12 cellular contexts compared by ENCODE assay signal in the genomic region with DNA sequence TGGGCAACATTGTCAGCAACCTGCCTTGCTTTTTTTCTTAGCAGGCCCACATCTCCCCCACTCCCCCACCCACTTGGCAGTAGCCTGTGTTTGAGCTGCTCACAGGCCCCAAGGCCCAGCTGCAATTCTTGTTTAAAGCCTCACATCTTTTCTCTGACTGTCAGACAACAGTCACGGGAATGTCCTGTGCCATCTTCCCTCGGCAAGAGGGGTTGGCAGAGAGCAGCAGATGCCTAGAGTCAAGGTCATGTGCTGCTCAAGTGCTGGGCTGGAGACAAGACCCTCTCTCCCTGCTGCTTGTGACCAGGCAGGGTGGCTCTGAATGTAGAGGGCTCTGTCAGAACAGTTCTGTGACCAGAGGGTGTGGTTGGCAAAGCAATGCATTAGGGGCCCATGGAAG. TPM values are rescaled to one million over a fixed set of nuclear protein-coding genes. Genes with fewer than 3 reads are reported as not detected.
A peak's percentile ranks its signal among the peaks of the same experiment; 100 is the strongest.
DNase-seq lines count a peak whose midpoint lies in the region; ATAC-seq and TF ChIP-seq lines count a peak whose summit lies in the region.
"Had no signal": no experiment of that assay in that cellular context is flagged by ENCODE, and none has a peak within 500 bp of the region (broad histone marks: within the 10 kb centered on the region; RNA-seq: fewer than 3 reads in every experiment).

No MANE protein-coding gene starts in this region.

- H3K36me3 Mint-ChIP-seq in stimulated activated naive CD8-positive, alpha-beta T cell treated with anti-CD3 and anti-CD28 coated beads, Interleukin-15, Interleukin-2, amounts not matched to agents 100 ng/mL and 50 ng/mL, for 24 hours (ENCODE audit: low read depth) = peaks cover 66% of the 10 kb centered on the region
- H3K36me3 Mint-ChIP-seq in activated naive CD8-positive, alpha-beta T cell treated with anti-CD3 and anti-CD28 coated beads, Interleukin-2, amount 10 ng/mL, durations not matched to agents 7 days and 5 days = peaks cover 35% of the 10 kb centered on the region
- peaks cover 18% of the 10 kb centered on the region for H3K36me3 Mint-ChIP-seq in mesothelial cell of epicardium
- H3K36me3 Mint-ChIP-seq in chondrocyte (ENCODE audit: low read depth) = peaks cover 25% of the 10 kb centered on the region

- no peaks in the 10 kb centered on the region for H3K9me2 ChIP-seq in hepatocyte (replicated peaks; ENCODE audit: insufficient read depth)

- H3K4me2 ChIP-seq in hepatocyte = no peak overlapping the region

- CTCF ChIA-PET in HEK293T (lab: Yijun Ruan, JAX) = no interaction called here

- no peak overlapping the region for H2AFZ ChIP-seq in hepatocyte

- H3K4me1 ChIP-seq in hepatocyte (ENCODE audit: insufficient read depth) = peaks cover 7% of the 10 kb centered on the region

- H3K79me2 ChIP-seq in hepatocyte = peaks cover 10% of the 10 kb centered on the region

- no peaks in the 10 kb centered on the region for H3K9me3 ChIP-seq in hepatocyte (ENCODE audit: low read depth)
- H3K9me3 ChIP-seq: transverse colon had no signal

- H3K4me3 Mint-ChIP-seq in stimulated activated naive CD8-positive, alpha-beta T cell treated with anti-CD3 and anti-CD28 coated beads, Interleukin-15, Interleukin-2, amounts not matched to agents 100 ng/mL and 50 ng/mL, for 24 hours = no peak overlapping the region
- H3K4me3 Mint-ChIP-seq in activated naive CD8-positive, alpha-beta T cell treated with anti-CD3 and anti-CD28 coated beads, Interleukin-2, amount 10 ng/mL, durations not matched to agents 7 days and 5 days = no peak overlapping the region
- H3K4me3 Mint-ChIP-seq in mesothelial cell of epicardium = no peak overlapping the region
- no peak overlapping the region for H3K4me3 Mint-ChIP-seq in chondrocyte (ENCODE audit: unreplicated experiment)

- no peaks in the 10 kb centered on the region for H4K20me1 ChIP-seq in hepatocyte (ENCODE audit: insufficient read depth, poor library complexity, severe bottlenecking)

- H3K9me3 Mint-ChIP-seq in stimulated activated naive CD8-positive, alpha-beta T cell treated with anti-CD3 and anti-CD28 coated beads, Interleukin-15, Interleukin-2, amounts not matched to agents 100 ng/mL and 50 ng/mL, for 24 hours = no peaks in the 10 kb centered on the region
- no peaks in the 10 kb centered on the region for H3K9me3 Mint-ChIP-seq in activated naive CD8-positive, alpha-beta T cell treated with anti-CD3 and anti-CD28 coated beads, Interleukin-2, amount 10 ng/mL, durations not matched to agents 7 days and 5 days
- H3K9me3 Mint-ChIP-seq in mesothelial cell of epicardium = no peaks in the 10 kb centered on the region
- no peaks in the 10 kb centered on the region for H3K9me3 Mint-ChIP-seq in chondrocyte (ENCODE audit: low read depth)

- DNase-seq in stimulated activated naive CD8-positive, alpha-beta T cell treated with anti-CD3 and anti-CD28 coated beads, Interleukin-15, Interleukin-2, amounts not matched to agents 100 U/mL and 50 U/mL, for 24 hours = no peak
- DNase-seq in activated naive CD8-positive, alpha-beta T cell treated with anti-CD3 and anti-CD28 coated beads, Interleukin-2, amount 10 ng/mL, durations not matched to agents 7 days and 5 days = no peak
- DNase-seq in mesothelial cell of epicardium (ENCODE audit: low spot score in 2 of 2, unreplicated experiment in 2 of 2) (no peak), HEK293T (ENCODE audit: extremely low spot score) (no peak), chondrocyte (ENCODE audit: low spot score) (no peak), hepatocyte (ENCODE audit: low spot score) (no peak)
- DNase-seq: NCI-H1417, transverse colon had no signal

- no peak for ATAC-seq in stimulated activated naive CD8-positive, alpha-beta T cell treated with anti-CD3 and anti-CD28 coated beads, Interleukin-15, Interleukin-2, amounts not matched to agents 100 U/mL and 50 U/mL, for 24 hours
- ATAC-seq in activated naive CD8-positive, alpha-beta T cell treated with anti-CD3 and anti-CD28 coated beads, Interleukin-2, amount 10 ng/mL, durations not matched to agents 7 days and 5 days (ENCODE audit: low read depth) = no peak
- ATAC-seq in GM19328 (IDR thresholded peaks at IDR 0.05; ENCODE audit: unreplicated experiment) = no peak

- no peak overlapping the region for H3K4me3 ChIP-seq in hepatocyte
- H3K4me3 ChIP-seq: coronary artery, SK-N-MC, transverse colon had no signal

- TF ChIP-seq CTCF in mesothelial cell of epicardium (IDR thresholded peaks at IDR 0.05; ENCODE audit: unreplicated experiment) (no peak), chondrocyte (IDR thresholded peaks at IDR 0.05) (no peak), hepatocyte (IDR thresholded peaks at IDR 0.05; ENCODE audit: poor library complexity) (no peak)

- WGBS in hepatocyte (ENCODE audit: low lambda C conversion rate, missing lambda C conversion rate) = 82% methylated on average over 2 of the region's 2 CpGs

- peak overlapping the region; percentile 94 for H3K27ac Mint-ChIP-seq in stimulated activated naive CD8-positive, alpha-beta T cell treated with anti-CD3 and anti-CD28 coated beads, Interleukin-15, Interleukin-2, amounts not matched to agents 100 ng/mL and 50 ng/mL, for 24 hours
- H3K27ac Mint-ChIP-seq in activated naive CD8-positive, alpha-beta T cell treated with anti-CD3 and anti-CD28 coated beads, Interleukin-2, amount 10 ng/mL, durations not matched to agents 7 days and 5 days = peak overlapping the region; percentile 54
- H3K27ac Mint-ChIP-seq in mesothelial cell of epicardium = peak overlapping the region; percentile 86
- H3K27ac Mint-ChIP-seq in chondrocyte (ENCODE audit: unreplicated experiment) = no peak overlapping the region

- H3K27ac ChIP-seq in hepatocyte = no peak overlapping the region
- H3K27ac ChIP-seq: SK-N-MC had no signal

- POLR2A ChIA-PET in activated naive CD8-positive, alpha-beta T cell treated with anti-CD3 and anti-CD28 coated beads, Interleukin-2, amount 10 ng/mL, durations not matched to agents 7 days and 5 days (lab: Charles Lee) = interaction anchor here (0.6 kb wide), 1 partner anchor 46 kb away, joined by 5 read pairs; no protein-coding TSS in a partner anchor
- POLR2A ChIA-PET in HEK293T (lab: Yijun Ruan, JAX) = no interaction called here

- H3K27me3 ChIP-seq in hepatocyte = no peaks in the 10 kb centered on the region
- H3K27me3 ChIP-seq: transverse colon had no signal

- peaks cover 87% of the 10 kb centered on the region for H3K4me1 Mint-ChIP-seq in stimulated activated naive CD8-positive, alpha-beta T cell treated with anti-CD3 and anti-CD28 coated beads, Interleukin-15, Interleukin-2, amounts not matched to agents 100 ng/mL and 50 ng/mL, for 24 hours (ENCODE audit: low read depth)
- peaks cover 49% of the 10 kb centered on the region for H3K4me1 Mint-ChIP-seq in activated naive CD8-positive, alpha-beta T cell treated with anti-CD3 and anti-CD28 coated beads, Interleukin-2, amount 10 ng/mL, durations not matched to agents 7 days and 5 days
- H3K4me1 Mint-ChIP-seq in mesothelial cell of epicardium (peaks cover 26% of the 10 kb centered on the region), chondrocyte (ENCODE audit: low read depth) (no peaks in the 10 kb centered on the region)

- H3K36me3 ChIP-seq in hepatocyte (replicated peaks; ENCODE audit: insufficient read depth, low read depth) = no peaks in the 10 kb centered on the region

- no peaks in the 10 kb centered on the region for H3K27me3 Mint-ChIP-seq in stimulated activated naive CD8-positive, alpha-beta T cell treated with anti-CD3 and anti-CD28 coated beads, Interleukin-15, Interleukin-2, amounts not matched to agents 100 ng/mL and 50 ng/mL, for 24 hours
- no peaks in the 10 kb centered on the region for H3K27me3 Mint-ChIP-seq in activated naive CD8-positive, alpha-beta T cell treated with anti-CD3 and anti-CD28 coated beads, Interleukin-2, amount 10 ng/mL, durations not matched to agents 7 days and 5 days
- no peaks in the 10 kb centered on the region for H3K27me3 Mint-ChIP-seq in mesothelial cell of epicardium (ENCODE audit: low read depth)
- no peaks in the 10 kb centered on the region for H3K27me3 Mint-ChIP-seq in chondrocyte (ENCODE audit: low read depth)

TF ChIP-seq in HEK293T, 16 proteins besides CTCF, POLR2A, EP300 and RAD21:
- TF ChIP-seq ZNF384 (IDR thresholded peaks at IDR 0.05) = no peak
- no peak for TF ChIP-seq SUZ12 (IDR thresholded peaks at IDR 0.05)
- no peak for TF ChIP-seq CTBP1 (IDR thresholded peaks at IDR 0.05; ENCODE audit: borderline replicate concordance)
- TF ChIP-seq ELF4 (IDR thresholded peaks at IDR 0.05) = no peak
- no peak for TF ChIP-seq SP1 (IDR thresholded peaks at IDR 0.05)
- TF ChIP-seq FOXM1 (IDR thresholded peaks at IDR 0.05; ENCODE audit: borderline replicate concordance) = no peak
- no peak for TF ChIP-seq FOXK2 (IDR thresholded peaks at IDR 0.05)
- no peak for TF ChIP-seq LEF1 (IDR thresholded peaks at IDR 0.05; ENCODE audit: borderline replicate concordance)
- no peak for TF ChIP-seq HDGF (IDR thresholded peaks at IDR 0.05; ENCODE audit: borderline replicate concordance)
- TF ChIP-seq L3MBTL2 (conservative IDR thresholded peaks at IDR 0.05) = no peak

RNA-seq across cellular contexts. Expression of a gene that starts 47.4 kb away (rescaled TPM):
- 10 to 100 TPM; 29.5 to 29.9 TPM for total RNA-seq in activated naive CD8-positive, alpha-beta T cell treated with anti-CD3 and anti-CD28 coated beads, Interleukin-2, amount 10 ng/mL, durations not matched to agents 7 days and 5 days
- total RNA-seq in mesothelial cell of epicardium (19.1 to 19.6 TPM (median 19.5 TPM) in 3 replicates), chondrocyte (12.6 to 16.1 TPM (median 15.2 TPM) in 3 replicates), hepatocyte (8.0 and 9.9 TPM in 2 replicates)
- 14.7 and 22.0 TPM in 2 replicates for polyA plus RNA-seq in hepatocyte

RNA-seq across cellular contexts. Expression of a gene that starts 52.9 kb away (rescaled TPM):
- total RNA-seq in activated naive CD8-positive, alpha-beta T cell treated with anti-CD3 and anti-CD28 coated beads, Interleukin-2, amount 10 ng/mL, durations not matched to agents 7 days and 5 days = 100 to 1,000 TPM; 108 to 114 TPM
- total RNA-seq in mesothelial cell of epicardium (137 to 141 TPM (median 138 TPM) in 3 replicates), chondrocyte (91.2 to 107 TPM (median 95.7 TPM) in 3 replicates), hepatocyte (90.3 and 112 TPM in 2 replicates)
- polyA plus RNA-seq in hepatocyte = 97.2 and 98.8 TPM in 2 replicates
